13 cellular contexts compared by ENCODE assay signal in the genomic region with DNA sequence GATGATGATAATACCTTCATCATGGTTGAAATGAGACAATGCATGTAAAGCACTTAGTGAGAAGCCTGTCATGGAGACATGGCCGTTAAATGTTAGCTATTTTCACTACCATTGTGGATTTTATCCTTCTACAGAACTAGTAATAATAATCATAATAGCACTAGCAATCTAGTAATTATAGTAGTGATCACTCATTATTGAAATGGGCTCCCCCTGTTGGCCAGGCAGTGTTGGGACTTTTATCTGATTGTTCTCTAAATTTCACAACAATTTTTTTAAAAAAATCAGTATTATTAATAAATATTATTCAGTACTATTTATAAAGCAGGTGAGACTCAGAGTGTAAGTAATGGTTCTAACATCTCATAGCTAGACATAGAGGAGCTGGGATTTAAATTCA.
DNase-seq lines count a peak whose midpoint lies in the region; ATAC-seq, FAIRE-seq and TF ChIP-seq lines count a peak whose summit lies in the region.
"Had no signal": no experiment of that assay in that cellular context is flagged by ENCODE, and none has a peak within 500 bp of the region (broad histone marks: within the 10 kb centered on the region; RNA-seq: fewer than 3 reads in every experiment).

No MANE protein-coding gene starts in this region.

- no peak overlapping the region for H4K8ac ChIP-seq in IMR-90 (ENCODE audit: low read depth in 2 of 2, low read length in 2 of 2)

- H4K20me1 ChIP-seq in IMR-90 (ENCODE audit: insufficient read depth, low read length) (no peaks in the 10 kb centered on the region), GM12878 (ENCODE audit: control insufficient read depth, insufficient read depth) (no peaks in the 10 kb centered on the region)

- H3K27ac Mint-ChIP-seq in activated CD8-positive, alpha-beta T cell treated with anti-CD3 and anti-CD28 coated beads for 36 hours: no peak overlapping the region
- no peak overlapping the region for H3K27ac Mint-ChIP-seq in activated CD8-positive, alpha-beta T cell treated with anti-CD3 and anti-CD28 coated beads, Interleukin-2, amount 10 ng/mL, durations not matched to agents 7 days and 5 days
- H3K27ac Mint-ChIP-seq: activated naive CD4-positive, alpha-beta T cell treated with anti-CD3 and anti-CD28 coated beads, Interleukin-2, amount 50 U/mL, for 24 hours had no signal

- H2BK5ac ChIP-seq in IMR-90 (ENCODE audit: low read depth, low read length, poor library complexity, severe bottlenecking): no peak overlapping the region

- H3K23ac ChIP-seq in IMR-90 (ENCODE audit: low read depth, low read length): no peak overlapping the region

- CTCF ChIA-PET in activated CD8-positive, alpha-beta T cell treated with anti-CD3 and anti-CD28 coated beads for 36 hours (lab: Charles Lee): interaction anchor here (1.3 kb wide), 1 partner anchor 23 kb away, joined by 4 read pairs; no protein-coding TSS in a partner anchor
- CTCF ChIA-PET in activated CD8-positive, alpha-beta T cell treated with anti-CD3 and anti-CD28 coated beads, Interleukin-2, amount 10 ng/mL, durations not matched to agents 7 days and 5 days (lab: Charles Lee): no interaction called here
- CTCF ChIA-PET in IMR-90 (lab: Yijun Ruan, JAX): no interaction called here
- CTCF ChIA-PET in GM12878 (lab: Yijun Ruan, JAX): interaction anchor here (0.9 to 1.6 kb wide), 8 partner anchors 11 to 350 kb away, joined by 3 to 4 read pairs (median 3); no protein-coding TSS in a partner anchor

- dilution Hi-C loops in IMR-90 (cut with HindIII; ENCODE audit: low sequenced_read_pairs, unreplicated experiment): no loop called here

- H2AFZ ChIP-seq in IMR-90 (replicated peaks; ENCODE audit: low read length, poor library complexity) (no peak overlapping the region), GM12878 (ENCODE audit: control insufficient read depth, low read depth, low read length) (no peak overlapping the region), parathyroid adenoma (no peak overlapping the region)

- no peak overlapping the region for H3K4me2 ChIP-seq in IMR-90 (ENCODE audit: low read depth, low read length)
- no peak overlapping the region for H3K4me2 ChIP-seq in GM12878 (ENCODE audit: control insufficient read depth, insufficient read depth)
- H3K4me2 ChIP-seq in parathyroid adenoma (ENCODE audit: low read length): no peak overlapping the region

- no peak overlapping the region for H4K5ac ChIP-seq in IMR-90 (ENCODE audit: low read depth, low read length)

- H3K14ac ChIP-seq in IMR-90 (replicated peaks; ENCODE audit: low read depth, low read length): no peak overlapping the region

- H3K27me3 ChIP-seq in IMR-90 (ENCODE audit: control insufficient read depth, insufficient read depth, low read length): no peaks in the 10 kb centered on the region
- no peaks in the 10 kb centered on the region for H3K27me3 ChIP-seq in GM12878 (replicated peaks in 1 of 2; ENCODE audit: control insufficient read depth in 2 of 2, insufficient read depth in 2 of 2, low read length in 1 of 2)
- H3K27me3 ChIP-seq in parathyroid adenoma (ENCODE audit: control insufficient read depth, insufficient read depth, low read length): no peaks in the 10 kb centered on the region

- H2AK5ac ChIP-seq in IMR-90 (ENCODE audit: low read depth, low read length): no peak overlapping the region

- H3K9ac ChIP-seq in IMR-90 (ENCODE audit: low read depth, low read length): no peak overlapping the region
- H3K9ac ChIP-seq in GM12878 (ENCODE audit: control insufficient read depth, insufficient read depth, low read length): no peak overlapping the region
- H3K9ac ChIP-seq in parathyroid adenoma: no peak overlapping the region

- H3K79me1 ChIP-seq in IMR-90 (ENCODE audit: low read depth in 1 of 2, low read length in 2 of 2): no peaks in the 10 kb centered on the region

- POLR2A ChIA-PET in activated CD8-positive, alpha-beta T cell treated with anti-CD3 and anti-CD28 coated beads for 36 hours (lab: Charles Lee): no interaction called here
- POLR2A ChIA-PET in activated CD8-positive, alpha-beta T cell treated with anti-CD3 and anti-CD28 coated beads, Interleukin-2, amount 10 ng/mL, durations not matched to agents 7 days and 5 days (lab: Charles Lee): no interaction called here
- POLR2A ChIA-PET in IMR-90 (lab: Charles Lee; ENCODE audit: unreplicated experiment) (no interaction called here), GM12878 (lab: Charles Lee) (interaction anchor here (0.6 kb wide), 1 partner anchor 1360 kb away, joined by 4 read pairs; no protein-coding TSS in a partner anchor)

- H3K18ac ChIP-seq in IMR-90 (ENCODE audit: low read depth, low read length): no peak overlapping the region

- no peaks in the 10 kb centered on the region for H3K27me3 Mint-ChIP-seq in activated CD8-positive, alpha-beta T cell treated with anti-CD3 and anti-CD28 coated beads for 36 hours
- H3K27me3 Mint-ChIP-seq in activated CD8-positive, alpha-beta T cell treated with anti-CD3 and anti-CD28 coated beads, Interleukin-2, amount 10 ng/mL, durations not matched to agents 7 days and 5 days (ENCODE audit: low read depth): no peaks in the 10 kb centered on the region
- H3K27me3 Mint-ChIP-seq: activated naive CD4-positive, alpha-beta T cell treated with anti-CD3 and anti-CD28 coated beads, Interleukin-2, amount 50 U/mL, for 24 hours had no signal

- no peak for ATAC-seq in activated CD8-positive, alpha-beta T cell treated with anti-CD3 and anti-CD28 coated beads for 36 hours
- ATAC-seq in activated CD8-positive, alpha-beta T cell treated with anti-CD3 and anti-CD28 coated beads, Interleukin-2, amount 10 ng/mL, durations not matched to agents 7 days and 5 days: no peak
- ATAC-seq in IMR-90 (ENCODE audit: low read depth) (no peak), GM12878 (peak; percentile 53; the same call in 2 of the 3 replicates), GM21786 (IDR thresholded peaks at IDR 0.05; ENCODE audit: unreplicated experiment) (no peak)
- ATAC-seq: left cardiac atrium had no signal

- in situ Hi-C loops in IMR-90 (cut with MboI; ENCODE audit: low sequenced_read_pairs) (no loop called here), GM12878 (cut with MboI) (no loop called here)

- DNase-seq in activated CD8-positive, alpha-beta T cell treated with anti-CD3 and anti-CD28 coated beads for 36 hours: peak; percentile 15
- DNase-seq in activated CD8-positive, alpha-beta T cell treated with anti-CD3 and anti-CD28 coated beads, Interleukin-2, amount 10 ng/mL, durations not matched to agents 7 days and 5 days: no peak
- DNase-seq in IMR-90 (no peak), GM12878 (ENCODE audit: low read depth, low spot score) (no peak), urothelium cell line (ENCODE audit: low spot score) (no peak), amygdala (lab: John Stamatoyannopoulos, UW) (no peak)
- DNase-seq: left cardiac atrium, trophoblast cell had no signal

- TF ChIP-seq RAD21 in IMR-90 (IDR thresholded peaks at IDR 0.05; ENCODE audit: low read length): peak; percentile 20; the same call in 1 of the 2 replicates
- peak; percentile 35; the same call in 1 of the 2 replicates for TF ChIP-seq RAD21 in GM12878 (IDR thresholded peaks at IDR 0.05; ENCODE audit: insufficient read depth, low read depth, low read length)

- intact Hi-C loops in activated CD8-positive, alpha-beta T cell treated with anti-CD3 and anti-CD28 coated beads for 36 hours (cut with micrococcal nuclease): no loop called here
- intact Hi-C loops in IMR-90 (cut with micrococcal nuclease): no loop called here
- intact Hi-C loops in GM12878 (cut with micrococcal nuclease; ENCODE audit: unreplicated experiment): no loop called here

- no peak for TF ChIP-seq EP300 in GM12878 (IDR thresholded peaks at IDR 0.05; ENCODE audit: borderline replicate concordance in 1 of 2, control insufficient read depth in 1 of 2, low read depth in 2 of 2, low read length in 2 of 2)

- TF ChIP-seq CTCF in activated CD8-positive, alpha-beta T cell treated with anti-CD3 and anti-CD28 coated beads for 36 hours (IDR thresholded peaks at IDR 0.05): peak; percentile 45
- TF ChIP-seq CTCF in IMR-90 (conservative IDR thresholded peaks at IDR 0.05; ENCODE audit: low read depth, low read length): peak; percentile 38
- TF ChIP-seq CTCF in GM12878 (IDR thresholded peaks at IDR 0.05 in 2 of 3, conservative IDR thresholded peaks at IDR 0.05 in 1 of 3; ENCODE audit: control insufficient read depth in 2 of 3, extremely low read depth in 1 of 3, insufficient read depth in 1 of 3, low read depth in 3 of 3, low read length in 3 of 3): peak; percentile 24 to 37 (median 32); a peak in 3 of 6 replicates
- peak; percentile 33 for TF ChIP-seq CTCF in parathyroid adenoma (IDR thresholded peaks at IDR 0.05)

- H3K56ac ChIP-seq in IMR-90 (ENCODE audit: extremely low read depth, insufficient read depth, low read length): no peak overlapping the region

- H3K9me3 ChIP-seq in IMR-90 (ENCODE audit: control insufficient read depth, insufficient read depth, low read length) (no peaks in the 10 kb centered on the region; the same call in none of the 2 replicates), GM12878 (replicated peaks; ENCODE audit: control insufficient read depth, insufficient read depth, low read length) (no peaks in the 10 kb centered on the region), parathyroid adenoma (ENCODE audit: control insufficient read depth, low read length) (no peaks in the 10 kb centered on the region)

- SMC1A ChIA-PET in GM12878 (lab: Charles Lee; ENCODE audit: uncharacterized antibody, unreplicated experiment): interaction anchor here (0.9 kb wide), 1 partner anchor 237 kb away, joined by 3 read pairs; no protein-coding TSS in a partner anchor

- H2AK9ac ChIP-seq in IMR-90 (replicated peaks; ENCODE audit: low read depth, low read length, poor library complexity): no peak overlapping the region

- TF ChIP-seq POLR2A in IMR-90 (IDR thresholded peaks at IDR 0.05; ENCODE audit: low read depth, low read length): no peak
- no peak for TF ChIP-seq POLR2A in GM12878 (IDR thresholded peaks at IDR 0.05; ENCODE audit: low read depth, low read length)

- no peak overlapping the region for H2BK15ac ChIP-seq in IMR-90 (ENCODE audit: low read depth, low read length)

- H3K36me3 ChIP-seq in IMR-90 (ENCODE audit: control insufficient read depth, insufficient read depth, low read length) (no peaks in the 10 kb centered on the region), GM12878 (ENCODE audit: control insufficient read depth in 2 of 2, insufficient read depth in 2 of 2, low read length in 1 of 2) (no peaks in the 10 kb centered on the region), parathyroid adenoma (ENCODE audit: control insufficient read depth, insufficient read depth, low read length) (no peaks in the 10 kb centered on the region)

- H3K4me1 ChIP-seq in IMR-90 (ENCODE audit: control insufficient read depth, insufficient read depth, low read length) (no peaks in the 10 kb centered on the region), GM12878 (ENCODE audit: control insufficient read depth, insufficient read depth, low read length) (peaks cover 4% of the 10 kb centered on the region; the same call in 1 of the 2 replicates), parathyroid adenoma (no peaks in the 10 kb centered on the region)

- H2BK20ac ChIP-seq in IMR-90 (ENCODE audit: low read depth, low read length): no peak overlapping the region

- no peaks in the 10 kb centered on the region for H3K9me1 ChIP-seq in IMR-90 (ENCODE audit: insufficient read depth, low read length)

- no peaks in the 10 kb centered on the region for H3K9me3 Mint-ChIP-seq in activated CD8-positive, alpha-beta T cell treated with anti-CD3 and anti-CD28 coated beads for 36 hours
- H3K9me3 Mint-ChIP-seq in activated CD8-positive, alpha-beta T cell treated with anti-CD3 and anti-CD28 coated beads, Interleukin-2, amount 10 ng/mL, durations not matched to agents 7 days and 5 days (ENCODE audit: insufficient read depth): no peaks in the 10 kb centered on the region
- H3K9me3 Mint-ChIP-seq: activated naive CD4-positive, alpha-beta T cell treated with anti-CD3 and anti-CD28 coated beads, Interleukin-2, amount 50 U/mL, for 24 hours had no signal

- RAD21 ChIA-PET in GM12878 (lab: Charles Lee; ENCODE audit: unreplicated experiment): no interaction called here

- H3K4me1 Mint-ChIP-seq in activated CD8-positive, alpha-beta T cell treated with anti-CD3 and anti-CD28 coated beads for 36 hours (ENCODE audit: low read depth): no peaks in the 10 kb centered on the region
- no peaks in the 10 kb centered on the region for H3K4me1 Mint-ChIP-seq in activated CD8-positive, alpha-beta T cell treated with anti-CD3 and anti-CD28 coated beads, Interleukin-2, amount 10 ng/mL, durations not matched to agents 7 days and 5 days (ENCODE audit: low read depth)
- H3K4me1 Mint-ChIP-seq: activated naive CD4-positive, alpha-beta T cell treated with anti-CD3 and anti-CD28 coated beads, Interleukin-2, amount 50 U/mL, for 24 hours had no signal

- H3K4me3 ChIP-seq in IMR-90 (ENCODE audit: insufficient read depth, low read depth, low read length) (no peak overlapping the region), GM12878 (no peak overlapping the region), parathyroid adenoma (ENCODE audit: low read depth, low read length) (no peak overlapping the region)
- H3K4me3 ChIP-seq: coronary artery had no signal

- no peaks in the 10 kb centered on the region for H3K36me3 Mint-ChIP-seq in activated CD8-positive, alpha-beta T cell treated with anti-CD3 and anti-CD28 coated beads for 36 hours (ENCODE audit: low read depth)
- H3K36me3 Mint-ChIP-seq in activated CD8-positive, alpha-beta T cell treated with anti-CD3 and anti-CD28 coated beads, Interleukin-2, amount 10 ng/mL, durations not matched to agents 7 days and 5 days (ENCODE audit: low read depth): no peaks in the 10 kb centered on the region
- H3K36me3 Mint-ChIP-seq: activated naive CD4-positive, alpha-beta T cell treated with anti-CD3 and anti-CD28 coated beads, Interleukin-2, amount 50 U/mL, for 24 hours had no signal

- H3K79me2 ChIP-seq in GM12878 (ENCODE audit: control insufficient read depth, insufficient read depth, low read length) (no peaks in the 10 kb centered on the region), parathyroid adenoma (no peaks in the 10 kb centered on the region)

- H3K4ac ChIP-seq in IMR-90 (ENCODE audit: low read depth, low read length): no peak overlapping the region

- H2BK120ac ChIP-seq in IMR-90 (ENCODE audit: low read depth, low read length): no peak overlapping the region

- WGBS in IMR-90 (ENCODE audit: extremely low coverage in 2 of 2, insufficient read length in 1 of 2), 2 experiments: no CpG with 5 or more reads among the region's 1 CpG
- WGBS in GM12878 (ENCODE audit: insufficient coverage, insufficient replicate concordance, low lambda C conversion rate, missing lambda C conversion rate): 0% methylated on average over 1 of the region's 1 CpG

- H3K4me3 Mint-ChIP-seq in activated CD8-positive, alpha-beta T cell treated with anti-CD3 and anti-CD28 coated beads for 36 hours: no peak overlapping the region
- no peak overlapping the region for H3K4me3 Mint-ChIP-seq in activated CD8-positive, alpha-beta T cell treated with anti-CD3 and anti-CD28 coated beads, Interleukin-2, amount 10 ng/mL, durations not matched to agents 7 days and 5 days
- H3K4me3 Mint-ChIP-seq: activated naive CD4-positive, alpha-beta T cell treated with anti-CD3 and anti-CD28 coated beads, Interleukin-2, amount 50 U/mL, for 24 hours had no signal

- FAIRE-seq in GM12878 (lab: Jason Lieb, UNC): no peak
- no peak for FAIRE-seq in urothelium cell line (lab: Jason Lieb, UNC)
- FAIRE-seq: RCC 7860 had no signal

- BruUV-seq in IMR-90 (replicated peaks; lab: Mats Ljungman, UMichigan) (no TSS peak), GM12878 (replicated peaks; lab: Mats Ljungman, UMichigan) (no TSS peak)

- H4K91ac ChIP-seq in IMR-90 (ENCODE audit: insufficient read depth, low read depth, low read length): no peak overlapping the region

- no peak overlapping the region for H3K27ac ChIP-seq in IMR-90 (ENCODE audit: insufficient read depth, low read length)
- H3K27ac ChIP-seq in GM12878 (ENCODE audit: control insufficient read depth, insufficient read depth): no peak overlapping the region
- no peak overlapping the region for H3K27ac ChIP-seq in parathyroid adenoma
- H3K27ac ChIP-seq: coronary artery had no signal

Comparison
In these comparisons a context has a peak if more than half of its experiments do, and no peak if none do; other contexts are left out.
1. CTCF ChIA-PET loops: an anchor here in activated CD8-positive, alpha-beta T cell treated with anti-CD3 and anti-CD28 coated beads for 36 hours (1.3 kb wide) and GM12878 (0.9 to 1.6 kb wide); none called in activated CD8-positive, alpha-beta T cell treated with anti-CD3 and anti-CD28 coated beads, Interleukin-2, amount 10 ng/mL, durations not matched to agents 7 days and 5 days and IMR-90.